8 cellular contexts compared by ENCODE assay signal in the genomic region with DNA sequence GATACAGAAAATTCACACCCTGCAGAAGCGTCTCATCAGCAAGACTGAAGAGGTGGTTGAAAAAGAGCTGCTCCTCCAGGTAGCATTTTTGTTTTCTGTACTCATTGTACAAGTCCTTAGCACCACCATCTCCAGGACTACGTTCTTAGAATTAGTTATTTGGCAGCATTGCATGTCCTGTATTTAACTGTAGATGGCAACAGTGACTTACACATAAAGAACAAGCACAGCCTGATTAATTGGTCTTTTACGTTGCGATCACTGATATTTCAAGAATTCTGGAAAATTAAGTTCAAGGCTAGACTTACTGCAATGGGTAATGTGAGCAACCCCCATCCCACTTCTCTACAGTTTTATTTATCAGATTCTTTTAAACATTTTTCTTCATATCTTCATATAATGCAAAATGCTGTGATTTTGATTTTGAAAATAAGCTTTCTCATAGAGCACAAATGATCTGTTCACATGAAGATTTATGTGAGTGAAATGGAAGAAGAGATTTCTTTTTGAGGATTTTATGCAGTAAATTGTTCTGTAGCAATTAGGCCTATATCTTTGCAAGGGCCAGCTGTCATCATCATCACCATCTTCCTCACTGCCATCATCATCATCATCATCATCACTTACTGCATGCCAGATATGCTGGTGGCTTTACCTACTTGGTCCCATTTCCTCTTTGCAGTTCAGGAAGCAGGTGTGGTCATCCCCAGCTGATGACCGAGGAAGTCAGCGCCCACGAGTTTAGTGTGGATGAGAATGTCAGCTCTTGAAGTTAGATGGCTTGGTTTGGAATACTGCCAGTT. TPM values are rescaled to one million over a fixed set of nuclear protein-coding genes. Genes with fewer than 3 reads are reported as not detected.
DNase-seq lines count a peak whose midpoint lies in the region; ATAC-seq and TF ChIP-seq lines count a peak whose summit lies in the region.
"Had no signal": no experiment of that assay in that cellular context is flagged by ENCODE, and none has a peak within 500 bp of the region (broad histone marks: within the 10 kb centered on the region; RNA-seq: fewer than 3 reads in every experiment).

No MANE protein-coding gene starts in this region.

- peak overlapping the region in 1 of 5 experiments; percentile 40 for H3K27ac Mint-ChIP-seq in brain
- H3K27ac Mint-ChIP-seq in mesothelial cell of epicardium = no peak overlapping the region
- no peak overlapping the region for H3K27ac Mint-ChIP-seq in activated CD4-positive, alpha-beta memory T cell treated with anti-CD3 and anti-CD28 coated beads for 36 hours
- H3K27ac Mint-ChIP-seq: activated B cell treated with CpG ODN at 0.5 μM for 24 hours had no signal

- ATAC-seq in GM18909 (IDR thresholded peaks at IDR 0.05; ENCODE audit: poor library complexity, unreplicated experiment) = no peak
- ATAC-seq in GM21529 (IDR thresholded peaks at IDR 0.05; ENCODE audit: unreplicated experiment) = no peak

- H3K9me3 Mint-ChIP-seq in brain (peaks cover 3 to 9% (median 4%) of the 10 kb centered on the region in 5 experiments), mesothelial cell of epicardium (peaks cover 4% of the 10 kb centered on the region)
- no peaks in the 10 kb centered on the region for H3K9me3 Mint-ChIP-seq in activated CD4-positive, alpha-beta memory T cell treated with anti-CD3 and anti-CD28 coated beads for 36 hours
- H3K9me3 Mint-ChIP-seq: activated B cell treated with CpG ODN at 0.5 μM for 24 hours had no signal

- no peak overlapping the region for H3K4me3 Mint-ChIP-seq in brain
- no peak overlapping the region for H3K4me3 Mint-ChIP-seq in mesothelial cell of epicardium
- H3K4me3 Mint-ChIP-seq in activated CD4-positive, alpha-beta memory T cell treated with anti-CD3 and anti-CD28 coated beads for 36 hours = no peak overlapping the region
- H3K4me3 Mint-ChIP-seq: activated B cell treated with CpG ODN at 0.5 μM for 24 hours had no signal

- intact Hi-C loops in activated CD4-positive, alpha-beta memory T cell treated with anti-CD3 and anti-CD28 coated beads for 36 hours (cut with micrococcal nuclease) = loop anchor here (5.0 kb wide), 1 partner anchor 215 kb away; no protein-coding TSS in a partner anchor

- H3K4me1 Mint-ChIP-seq in brain = peaks cover 8% of the 10 kb centered on the region
- H3K4me1 Mint-ChIP-seq in mesothelial cell of epicardium = no peaks in the 10 kb centered on the region
- no peaks in the 10 kb centered on the region for H3K4me1 Mint-ChIP-seq in activated CD4-positive, alpha-beta memory T cell treated with anti-CD3 and anti-CD28 coated beads for 36 hours (ENCODE audit: low read depth)
- H3K4me1 Mint-ChIP-seq: activated B cell treated with CpG ODN at 0.5 μM for 24 hours had no signal

- CTCF ChIA-PET in activated CD4-positive, alpha-beta memory T cell treated with anti-CD3 and anti-CD28 coated beads for 36 hours (lab: Charles Lee) = interaction anchor here (0.6 to 1.4 kb wide), 4 partner anchors 10 to 207 kb away, joined by 3 to 4 read pairs (median 4); no protein-coding TSS in a partner anchor

- H3K27me3 Mint-ChIP-seq in brain (peaks cover 7% of the 10 kb centered on the region), mesothelial cell of epicardium (ENCODE audit: low read depth) (peaks cover 48% of the 10 kb centered on the region)
- peaks cover 3% of the 10 kb centered on the region for H3K27me3 Mint-ChIP-seq in activated CD4-positive, alpha-beta memory T cell treated with anti-CD3 and anti-CD28 coated beads for 36 hours

- no peaks in the 10 kb centered on the region for H3K36me3 Mint-ChIP-seq in brain
- no peaks in the 10 kb centered on the region for H3K36me3 Mint-ChIP-seq in mesothelial cell of epicardium
- H3K36me3 Mint-ChIP-seq in activated CD4-positive, alpha-beta memory T cell treated with anti-CD3 and anti-CD28 coated beads for 36 hours = no peaks in the 10 kb centered on the region

- DNase-seq in LHCN-M2 (ENCODE audit: low read depth) (peak; percentile 41), mesothelial cell of epicardium (ENCODE audit: low spot score in 2 of 2, unreplicated experiment in 2 of 2) (no peak)
- DNase-seq in activated CD4-positive, alpha-beta memory T cell treated with anti-CD3 and anti-CD28 coated beads for 36 hours = no peak
- DNase-seq: activated B cell treated with CpG ODN at 0.5 μM for 24 hours had no signal

- peak; percentile 47 for TF ChIP-seq CTCF in GM12872 (IDR thresholded peaks at IDR 0.05; ENCODE audit: insufficient read depth, low read depth, low read length)
- TF ChIP-seq CTCF in brain (conservative IDR thresholded peaks at IDR 0.05) = peak; percentile 71 to 75
- peak; percentile 11 for TF ChIP-seq CTCF in mesothelial cell of epicardium (IDR thresholded peaks at IDR 0.05; ENCODE audit: unreplicated experiment)

- POLR2A ChIA-PET in activated CD4-positive, alpha-beta memory T cell treated with anti-CD3 and anti-CD28 coated beads for 36 hours (lab: Charles Lee) = interaction anchor here (0.6 to 1.1 kb wide), 2 partner anchors 212 to 470 kb away, joined by 3 read pairs; no protein-coding TSS in a partner anchor

RNA-seq across cellular contexts. Expression of a gene that starts 53.3 kb away (rescaled TPM):
- total RNA-seq in LHCN-M2 (2014; rRNA removed) (1.4 TPM in 2 replicates), mesothelial cell of epicardium (0.58 to 1.4 TPM (median 1.1 TPM) in 3 replicates)
- polyA plus RNA-seq in LHCN-M2 (2012) = 0.24 TPM
- 0.37 TPM for polyA plus RNA-seq in brain (ENCODE audit: insufficient read depth, low read depth, low replicate concordance)
- under 1 TPM; 0.31 to 0.88 TPM for total RNA-seq in activated CD4-positive, alpha-beta memory T cell treated with anti-CD3 and anti-CD28 coated beads for 36 hours
- total RNA-seq: activated B cell treated with CpG ODN at 0.5 μM for 24 hours had no signal

Comparison
In these comparisons a context has a peak if more than half of its experiments do, and no peak if none do; other contexts are left out.
1. CTCF ChIP-seq: peak in every context shown above with its lines; median percentile 73 in brain; 47 in GM12872; 11 in mesothelial cell of epicardium.